Comparison of ENCODE assay signal across 8 cellular contexts in the genomic region with DNA sequence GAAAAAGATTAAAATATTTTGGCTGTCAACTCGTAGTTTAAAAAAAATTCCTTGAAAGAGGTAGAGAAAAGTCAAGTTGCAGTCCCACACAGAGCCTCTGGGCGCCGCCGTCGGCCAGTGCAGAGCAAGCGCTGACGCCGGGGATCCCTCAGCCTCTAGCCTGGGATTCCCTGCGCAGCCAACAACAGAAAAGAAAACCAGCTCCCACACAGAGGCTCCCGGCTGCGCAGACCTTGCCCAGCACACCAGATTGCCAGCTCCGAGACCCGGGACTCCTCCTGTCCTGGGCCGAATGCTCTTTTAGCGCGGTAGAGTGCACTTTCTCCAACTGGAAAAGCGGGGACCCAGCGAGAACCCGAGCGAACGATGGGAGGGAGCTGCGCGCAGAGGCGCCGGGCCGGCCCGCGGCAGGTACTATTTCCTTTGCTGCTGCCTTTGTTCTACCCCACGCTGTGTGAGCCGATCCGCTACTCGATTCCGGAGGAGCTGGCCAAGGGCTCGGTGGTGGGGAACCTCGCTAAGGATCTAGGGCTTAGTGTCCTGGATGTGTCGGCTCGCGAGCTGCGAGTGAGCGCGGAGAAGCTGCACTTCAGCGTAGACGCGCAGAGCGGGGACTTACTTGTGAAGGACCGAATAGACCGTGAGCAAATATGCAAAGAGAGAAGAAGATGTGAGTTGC. TPM values are rescaled to one million over a fixed set of nuclear protein-coding genes. Genes with fewer than 3 reads are reported as not detected.
A peak's percentile ranks its signal among the peaks of the same experiment; 100 is the strongest.
DNase-seq lines count a peak whose midpoint lies in the region; ATAC-seq and TF ChIP-seq lines count a peak whose summit lies in the region.
"Not testable (repeated sequence)": the region's sequence is repeated elsewhere in the genome, so short reads cannot be mapped to it uniquely, and the experiment has no call there.

A gene (plus strand): TSS at position 184 of the 679 bp plus-strand sequence. CDS start 183 bp downstream, at position 367.

- H3K9me3 ChIP-seq in HUES48 (ENCODE audit: control insufficient read depth, insufficient read depth, low read length), result peaks cover 33% of the 10 kb centered on the region

- H3K27ac ChIP-seq in HUES48 (ENCODE audit: low read depth, low read length), result peak within 1 kb of the TSS; percentile 69

- H3K36me3 ChIP-seq in HUES48 (ENCODE audit: control insufficient read depth, insufficient read depth, low read length), result not testable (repeated sequence)

- intact Hi-C loops in natural killer cell (cut with micrococcal nuclease), result not testable (repeated sequence)

- DNase-seq in ELR (ENCODE audit: low read depth) (peak; percentile 80), SK-MEL-5 (ENCODE audit: low read depth, low spot score) (peak; percentile 82), stromal cell of bone marrow (ENCODE audit: low read depth) (peak; percentile 70)
- peak; percentile 62 for DNase-seq in activated naive CD8-positive, alpha-beta T cell treated with anti-CD3 and anti-CD28 coated beads, Interleukin-2, amount 50 U/mL, for 24 hours
- not testable (repeated sequence) for DNase-seq in glomerular endothelial cell (ENCODE audit: extremely low read depth, low read depth, low spot score); natural killer cell

- peak within 1 kb of the TSS; percentile 69 for H3K4me3 Mint-ChIP-seq in activated naive CD8-positive, alpha-beta T cell treated with anti-CD3 and anti-CD28 coated beads, Interleukin-2, amount 50 U/mL, for 24 hours
- H3K4me3 Mint-ChIP-seq in natural killer cell, result peak within 1 kb of the TSS; percentile 88

- H3K4me1 Mint-ChIP-seq in activated naive CD8-positive, alpha-beta T cell treated with anti-CD3 and anti-CD28 coated beads, Interleukin-2, amount 50 U/mL, for 24 hours, result peaks cover 30% of the 10 kb centered on the region
- peaks cover 30 to 43% of the 10 kb centered on the region in 2 donors for H3K4me1 Mint-ChIP-seq in natural killer cell

- peak within 1 kb of the TSS; percentile 75 for H3K4me3 ChIP-seq in HUES48 (ENCODE audit: low read depth, low read length)

- H3K36me3 Mint-ChIP-seq in activated naive CD8-positive, alpha-beta T cell treated with anti-CD3 and anti-CD28 coated beads, Interleukin-2, amount 50 U/mL, for 24 hours (ENCODE audit: low read depth), result peaks cover 44% of the 10 kb centered on the region
- H3K36me3 Mint-ChIP-seq in natural killer cell, result peaks cover 25% of the 10 kb centered on the region

- peaks cover 20% of the 10 kb centered on the region for H3K27me3 ChIP-seq in HUES48 (ENCODE audit: control insufficient read depth, insufficient read depth, low read length)

- H3K4me1 ChIP-seq in HUES48 (ENCODE audit: control insufficient read depth, insufficient read depth, low read length), result not testable (repeated sequence)

- peak; percentile 51 for TF ChIP-seq CTCF in natural killer cell (IDR thresholded peaks at IDR 0.05)

- ATAC-seq in GM21717 (IDR thresholded peaks at IDR 0.05; ENCODE audit: unreplicated experiment) (peak; percentile 70), natural killer cell (peak; percentile 78 to 84 (median 81))
- ATAC-seq in activated naive CD8-positive, alpha-beta T cell treated with anti-CD3 and anti-CD28 coated beads, Interleukin-2, amount 50 U/mL, for 24 hours, result peak; percentile 82

- peak within 1 kb of the TSS; percentile 64; the same call in 1 of the 2 replicates for H3K9ac ChIP-seq in HUES48 (ENCODE audit: low read depth, low read length)

- H3K9me3 Mint-ChIP-seq in activated naive CD8-positive, alpha-beta T cell treated with anti-CD3 and anti-CD28 coated beads, Interleukin-2, amount 50 U/mL, for 24 hours, result peaks cover 45% of the 10 kb centered on the region
- H3K9me3 Mint-ChIP-seq in natural killer cell, result not testable (repeated sequence)

- in situ Hi-C loops in SK-MEL-5 (cut with HindIII; ENCODE audit: low pct_unique_long_range_greater_than_20kb, low sequenced_read_pairs), result not testable (repeated sequence)

- H3K27me3 Mint-ChIP-seq in activated naive CD8-positive, alpha-beta T cell treated with anti-CD3 and anti-CD28 coated beads, Interleukin-2, amount 50 U/mL, for 24 hours, result peaks cover 82% of the 10 kb centered on the region
- peaks cover 68 to 82% of the 10 kb centered on the region in 2 donors for H3K27me3 Mint-ChIP-seq in natural killer cell (ENCODE audit: low read depth in 2 of 2)

- peak within 1 kb of the TSS; percentile 4 for H3K27ac Mint-ChIP-seq in activated naive CD8-positive, alpha-beta T cell treated with anti-CD3 and anti-CD28 coated beads, Interleukin-2, amount 50 U/mL, for 24 hours
- peak within 1 kb of the TSS in 1 of 2 donors; percentile 36 for H3K27ac Mint-ChIP-seq in natural killer cell

RNA-seq across cellular contexts. Expression of the gene that starts here (rescaled TPM):
- 7.4 and 8.6 TPM in 2 replicates for total RNA-seq in SK-MEL-5 (2014; rRNA removed; shearing (Covaris generic))
- 13.3 and 18.4 TPM in 2 replicates for polyA plus RNA-seq in SK-MEL-5 (2015; cell fraction: cytosol; rRNA removed)
- 4.6 and 4.9 TPM in 2 replicates for polyA plus RNA-seq in SK-MEL-5 (2015; cell fraction: nucleus; rRNA removed)
- 14.1 and 23.4 TPM in 2 replicates for total RNA-seq in glomerular endothelial cell
- total RNA-seq in natural killer cell, result 1 to 10 TPM in 2 of 3 donors, under 1 TPM in 1; 0.68 to 1.6 (median 1.2) TPM
